ENCODE assay signal across 1 cellular context in genomic region chr16:1610071-1610840, GRCh38.
TF ChIP-seq lines count a peak whose summit lies in the region.

No MANE protein-coding gene starts in this region.

TF ChIP-seq in HepG2, 621 proteins besides CTCF, POLR2A, EP300 and RAD21 (continued from another document and continues in another):
- no peak for TF ChIP-seq ZEB1 (IDR thresholded peaks at IDR 0.05; ENCODE audit: insufficient replicate concordance, low read depth)
- no peak for TF ChIP-seq ZFP82 (CRISPR knock-in tag; IDR thresholded peaks at IDR 0.05; ENCODE audit: borderline replicate concordance)
- no peak for TF ChIP-seq ZNF512 (CRISPR knock-in tag; IDR thresholded peaks at IDR 0.05)
- TF ChIP-seq ATF7-NPFF (CRISPR knock-in tag; IDR thresholded peaks at IDR 0.05; ENCODE audit: low read depth), result peak; percentile 50; the same call in 1 of the 2 replicates
- TF ChIP-seq ZNF790 (CRISPR knock-in tag; IDR thresholded peaks at IDR 0.05; ENCODE audit: borderline replicate concordance), result no peak
- TF ChIP-seq TCF7L2 (IDR thresholded peaks at IDR 0.05; ENCODE audit: low read depth, low read length), result no peak
- TF ChIP-seq ZBTB26 (CRISPR knock-in tag; IDR thresholded peaks at IDR 0.05; ENCODE audit: borderline replicate concordance), result no peak
- no peak for TF ChIP-seq ZNF616 (CRISPR knock-in tag; IDR thresholded peaks at IDR 0.05; ENCODE audit: low read depth)
- TF ChIP-seq FOXC1 (CRISPR knock-in tag; IDR thresholded peaks at IDR 0.05; ENCODE audit: borderline replicate concordance), result peak; percentile 56
- peak; percentile 98 for TF ChIP-seq TEAD3 (CRISPR knock-in tag; optimal IDR thresholded peaks at IDR 0.05; ENCODE audit: borderline replicate concordance)
- TF ChIP-seq ZNF30 (CRISPR knock-in tag; IDR thresholded peaks at IDR 0.05), result no peak; the same call in 1 of the 2 replicates
- no peak for TF ChIP-seq BCLAF1 (IDR thresholded peaks at IDR 0.05)
- no peak for TF ChIP-seq ZNF891 (CRISPR knock-in tag; IDR thresholded peaks at IDR 0.05)
- TF ChIP-seq ZSCAN22 (CRISPR knock-in tag; IDR thresholded peaks at IDR 0.05), result no peak
- no peak for TF ChIP-seq TOE1 (CRISPR knock-in tag; IDR thresholded peaks at IDR 0.05)
- TF ChIP-seq ZNF142 (CRISPR knock-in tag; IDR thresholded peaks at IDR 0.05), result 0 out of 2 replicates have a peak, but pooled peaks have one; percentile 61
- TF ChIP-seq IKZF1 (IDR thresholded peaks at IDR 0.05), result no peak
- TF ChIP-seq SP2 (CRISPR knock-in tag; IDR thresholded peaks at IDR 0.05), result no peak
- TF ChIP-seq E2F5 (CRISPR knock-in tag; conservative IDR thresholded peaks at IDR 0.05), result no peak
- no peak for TF ChIP-seq THAP8 (CRISPR knock-in tag; IDR thresholded peaks at IDR 0.05; ENCODE audit: borderline replicate concordance)
- TF ChIP-seq SMARCC2 (IDR thresholded peaks at IDR 0.05), result no peak
- no peak for TF ChIP-seq SNAPC4 (CRISPR knock-in tag; IDR thresholded peaks at IDR 0.05)
- no peak for TF ChIP-seq PTBP1 (IDR thresholded peaks at IDR 0.05; ENCODE audit: low read depth, low read length, poor library complexity, severe bottlenecking)
- no peak for TF ChIP-seq PBX3 (CRISPR knock-in tag; IDR thresholded peaks at IDR 0.05; ENCODE audit: borderline replicate concordance)
- TF ChIP-seq SRY (CRISPR knock-in tag; IDR thresholded peaks at IDR 0.05), result peak; percentile 83; the same call in 1 of the 2 replicates
- TF ChIP-seq ZBTB20 (CRISPR knock-in tag; IDR thresholded peaks at IDR 0.05; ENCODE audit: borderline replicate concordance, low read depth), result no peak
- no peak for TF ChIP-seq ERF (CRISPR knock-in tag; IDR thresholded peaks at IDR 0.05)
- TF ChIP-seq SAP130 (CRISPR knock-in tag; IDR thresholded peaks at IDR 0.05; ENCODE audit: low read depth), result peak; percentile 96
- no peak for TF ChIP-seq TMF1 (CRISPR knock-in tag; IDR thresholded peaks at IDR 0.05; ENCODE audit: low read depth)
- no peak for TF ChIP-seq DDIT3 (CRISPR knock-in tag; IDR thresholded peaks at IDR 0.05)
- peak; percentile 47; the same call in 1 of the 2 replicates for TF ChIP-seq ZNF160 (CRISPR knock-in tag; IDR thresholded peaks at IDR 0.05)
- no peak for TF ChIP-seq CREBL2 (CRISPR knock-in tag; IDR thresholded peaks at IDR 0.05; ENCODE audit: borderline replicate concordance)
- no peak for TF ChIP-seq ZNF775 (CRISPR knock-in tag; IDR thresholded peaks at IDR 0.05; ENCODE audit: borderline replicate concordance)
- TF ChIP-seq ZNF24 (IDR thresholded peaks at IDR 0.05), result no peak
- no peak for TF ChIP-seq DNMT3B (CRISPR knock-in tag; conservative IDR thresholded peaks at IDR 0.05)
- no peak for TF ChIP-seq ZNF644 (CRISPR knock-in tag; IDR thresholded peaks at IDR 0.05; ENCODE audit: low read depth)
